ENCODE assay signal across 8 cellular contexts in the genomic region with DNA sequence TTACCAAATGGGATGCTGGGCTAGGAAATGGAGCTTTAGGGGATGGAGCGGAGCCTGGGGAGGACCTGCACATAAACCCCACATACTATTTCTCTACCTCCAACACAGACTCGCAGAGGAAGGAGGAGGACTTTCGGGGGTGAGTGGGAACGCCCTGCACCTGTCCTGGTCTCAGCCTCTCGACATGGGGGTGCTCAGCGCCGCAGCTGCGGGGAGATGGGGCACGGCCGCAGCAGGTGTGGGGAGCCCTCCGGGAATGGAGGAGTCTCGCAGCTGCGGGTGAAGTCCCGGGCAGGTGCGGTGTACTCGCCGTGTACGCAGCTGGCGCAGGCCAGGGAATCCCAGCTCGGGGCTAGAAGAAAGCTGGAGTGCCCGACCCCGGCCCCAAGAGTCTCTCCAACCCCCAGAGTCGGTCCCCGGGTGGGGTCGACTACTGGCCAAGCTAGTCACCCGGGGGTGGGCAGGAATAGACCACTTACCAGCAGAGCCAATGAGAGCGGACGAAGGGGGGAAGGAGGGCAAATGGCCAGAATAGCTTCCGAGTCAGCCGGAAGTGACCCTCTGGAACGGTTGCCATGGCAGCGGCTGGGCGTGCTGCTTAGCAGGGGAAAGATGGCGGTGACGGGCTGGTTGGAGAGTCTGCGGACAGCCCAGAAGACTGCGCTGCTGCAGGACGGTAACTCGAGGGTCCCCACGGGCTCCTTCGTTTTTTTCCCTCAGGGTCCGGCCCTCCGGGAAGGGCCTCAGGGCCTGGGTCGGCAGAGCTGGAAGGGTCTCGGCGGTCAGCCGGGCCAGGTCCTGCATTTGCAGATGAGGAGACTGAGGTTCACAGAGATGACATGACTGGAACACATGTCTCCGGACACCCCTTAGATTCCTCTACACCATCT. TPM values are rescaled to one million over a fixed set of nuclear protein-coding genes. Genes with fewer than 3 reads are reported as not detected.
DNase-seq lines count a peak whose midpoint lies in the region; ATAC-seq and TF ChIP-seq lines count a peak whose summit lies in the region.

A gene (plus strand): TSS at position 597 of the 890 bp plus-strand sequence. CDS start 16 bp downstream, at position 613.
A gene (minus strand): TSS at position 533 of the 890 bp plus-strand sequence. CDS start 897 bp downstream, outside the sequence.

- peak; percentile 81 to 91 (median 85) for DNase-seq in CD4-positive, CD25-positive, alpha-beta regulatory T cell
- DNase-seq in NCI-H82 (lab: John Stamatoyannopoulos, UW) (peak; percentile 97), ecto neural progenitor cell (ENCODE audit: low spot score) (peak; percentile 96), lower leg skin (ENCODE audit: low spot score in 2 of 2) (peak; percentile 95 to 99)
- DNase-seq in activated CD8-positive, alpha-beta T cell treated with anti-CD3 and anti-CD28 coated beads, Interleukin-2, amount 10 ng/mL, durations not matched to agents 7 days and 5 days, result peak; percentile 95
- DNase-seq in stimulated activated CD4-positive, alpha-beta T cell treated with anti-CD3 and anti-CD28 coated beads, Interleukin-4, amount 100 ng/mL, for 4 hours, result peak; percentile 87 to 93

- H3K4me3 ChIP-seq in CD4-positive, CD25-positive, alpha-beta regulatory T cell (ENCODE audit: low read depth, low read length), result peak within 1 kb of the TSS; percentile 86
- H3K4me3 ChIP-seq in lower leg skin (ENCODE audit: low read depth, poor library complexity, severe bottlenecking), result peak within 1 kb of the TSS; percentile 67

- H3K4me1 Mint-ChIP-seq in CD4-positive, CD25-positive, alpha-beta regulatory T cell, result peaks cover 0 to 46% (median 28%) of the 10 kb centered on the region in 4 donors
- H3K4me1 Mint-ChIP-seq in activated CD8-positive, alpha-beta T cell treated with anti-CD3 and anti-CD28 coated beads, Interleukin-2, amount 10 ng/mL, durations not matched to agents 7 days and 5 days (ENCODE audit: low read depth), result peaks cover 24% of the 10 kb centered on the region

- intact Hi-C loops in lower leg skin (cut with DNase I; ENCODE audit: low total_unique reads), result no loop called here

- peak within 1 kb of the TSS; percentile 94 to 97 (median 95) for H3K4me3 Mint-ChIP-seq in CD4-positive, CD25-positive, alpha-beta regulatory T cell
- peak within 1 kb of the TSS; percentile 91 for H3K4me3 Mint-ChIP-seq in activated CD8-positive, alpha-beta T cell treated with anti-CD3 and anti-CD28 coated beads, Interleukin-2, amount 10 ng/mL, durations not matched to agents 7 days and 5 days

- H3K27ac ChIP-seq in CD4-positive, CD25-positive, alpha-beta regulatory T cell (ENCODE audit: insufficient read depth, low read length, poor library complexity, severe bottlenecking), result peak within 1 kb of the TSS; percentile 65

- no peak for TF ChIP-seq CTCF in lower leg skin (IDR thresholded peaks at IDR 0.05)

- H3K9me3 ChIP-seq in CD4-positive, CD25-positive, alpha-beta regulatory T cell (ENCODE audit: control insufficient read depth in 2 of 2, low read length in 2 of 2), result no peaks in the 10 kb centered on the region

- H3K4me1 ChIP-seq in CD4-positive, CD25-positive, alpha-beta regulatory T cell (ENCODE audit: control insufficient read depth, insufficient read depth, low read length, poor library complexity, severe bottlenecking), result peaks cover 21% of the 10 kb centered on the region

- peaks cover 10% of the 10 kb centered on the region for H3K36me3 ChIP-seq in CD4-positive, CD25-positive, alpha-beta regulatory T cell (ENCODE audit: control insufficient read depth, insufficient read depth, low read length)

- H3K27me3 ChIP-seq in CD4-positive, CD25-positive, alpha-beta regulatory T cell (ENCODE audit: control insufficient read depth, insufficient read depth, low read length), result no peaks in the 10 kb centered on the region

- CTCF ChIA-PET in activated CD8-positive, alpha-beta T cell treated with anti-CD3 and anti-CD28 coated beads, Interleukin-2, amount 10 ng/mL, durations not matched to agents 7 days and 5 days (lab: Charles Lee), result interaction anchor here (0.8 to 4.7 kb wide), 8 partner anchors 9 to 569 kb away, joined by 3 to 29 read pairs (median 6); no protein-coding TSS in a partner anchor

- peaks cover 16% of the 10 kb centered on the region for H3K36me3 Mint-ChIP-seq in CD4-positive, CD25-positive, alpha-beta regulatory T cell
- H3K36me3 Mint-ChIP-seq in activated CD8-positive, alpha-beta T cell treated with anti-CD3 and anti-CD28 coated beads, Interleukin-2, amount 10 ng/mL, durations not matched to agents 7 days and 5 days (ENCODE audit: low read depth), result peaks cover 10% of the 10 kb centered on the region

- WGBS in lower leg skin, 2 donors, result 1% methylated on average over 34 to 48 of the region's 48 CpGs

- ATAC-seq in CD4-positive, CD25-positive, alpha-beta regulatory T cell (ENCODE audit: low read depth in 2 of 2), result peak; percentile 91 to 94
- peak; percentile 94 for ATAC-seq in GM19397 (IDR thresholded peaks at IDR 0.05; ENCODE audit: unreplicated experiment)
- ATAC-seq in HG03565 (IDR thresholded peaks at IDR 0.05; ENCODE audit: unreplicated experiment), result peak; percentile 84
- peak; percentile 94 for ATAC-seq in activated CD8-positive, alpha-beta T cell treated with anti-CD3 and anti-CD28 coated beads, Interleukin-2, amount 10 ng/mL, durations not matched to agents 7 days and 5 days

- peak within 1 kb of the TSS; percentile 77 to 93 (median 87) for H3K27ac Mint-ChIP-seq in CD4-positive, CD25-positive, alpha-beta regulatory T cell
- H3K27ac Mint-ChIP-seq in activated CD8-positive, alpha-beta T cell treated with anti-CD3 and anti-CD28 coated beads, Interleukin-2, amount 10 ng/mL, durations not matched to agents 7 days and 5 days, result peak within 1 kb of the TSS; percentile 85

- POLR2A ChIA-PET in activated CD8-positive, alpha-beta T cell treated with anti-CD3 and anti-CD28 coated beads, Interleukin-2, amount 10 ng/mL, durations not matched to agents 7 days and 5 days (lab: Charles Lee), result interaction anchor here (1.0 to 1.1 kb wide), 2 partner anchors 13 to 105 kb away, joined by 4 read pairs; no protein-coding TSS in a partner anchor

- peaks cover 6% of the 10 kb centered on the region for H3K27me3 Mint-ChIP-seq in CD4-positive, CD25-positive, alpha-beta regulatory T cell
- no peaks in the 10 kb centered on the region for H3K27me3 Mint-ChIP-seq in activated CD8-positive, alpha-beta T cell treated with anti-CD3 and anti-CD28 coated beads, Interleukin-2, amount 10 ng/mL, durations not matched to agents 7 days and 5 days (ENCODE audit: low read depth)

- no peaks in the 10 kb centered on the region for H3K9me3 Mint-ChIP-seq in CD4-positive, CD25-positive, alpha-beta regulatory T cell
- H3K9me3 Mint-ChIP-seq in activated CD8-positive, alpha-beta T cell treated with anti-CD3 and anti-CD28 coated beads, Interleukin-2, amount 10 ng/mL, durations not matched to agents 7 days and 5 days (ENCODE audit: insufficient read depth), result no peaks in the 10 kb centered on the region

- TF ChIP-seq POLR2A in lower leg skin (IDR thresholded peaks at IDR 0.05), result no peak

RNA-seq across cellular contexts. Expression of the first gene that starts in this region (rescaled TPM):
- not detected for total RNA-seq in CD4-positive, CD25-positive, alpha-beta regulatory T cell
- 1 to 10 TPM in 3 of 4 donors, under 1 TPM in 1; 0.99 to 1.7 (median 1.1) TPM for polyA plus RNA-seq in CD4-positive, CD25-positive, alpha-beta regulatory T cell
- 1 to 10 TPM; 5.1 to 6.2 TPM for total RNA-seq in activated CD8-positive, alpha-beta T cell treated with anti-CD3 and anti-CD28 coated beads, Interleukin-2, amount 10 ng/mL, durations not matched to agents 7 days and 5 days
- total RNA-seq in lower leg skin, result 10 to 100 TPM in 3 of 4 donors, 1 to 10 TPM in 1; 9.6 to 18.4 (median 11.4) TPM

RNA-seq across cellular contexts. Expression of the second gene that starts in this region (rescaled TPM):
- 21.7 TPM for total RNA-seq in CD4-positive, CD25-positive, alpha-beta regulatory T cell
- polyA plus RNA-seq in CD4-positive, CD25-positive, alpha-beta regulatory T cell, result 10 to 100 TPM; 12.6 to 16.8 (median 15.0) TPM
- 10 to 100 TPM; 25.3 to 28.5 TPM for total RNA-seq in activated CD8-positive, alpha-beta T cell treated with anti-CD3 and anti-CD28 coated beads, Interleukin-2, amount 10 ng/mL, durations not matched to agents 7 days and 5 days
- total RNA-seq in lower leg skin, result 10 to 100 TPM; 13.6 to 19.9 (median 17.1) TPM

Comparison
In these comparisons a context has a peak if more than half of its experiments do, and no peak if none do; other contexts are left out.
1. Peak in every context shown above with its lines: DNase-seq, ATAC-seq, H3K4me3 ChIP-seq and H3K27ac ChIP-seq.